ENCODE assay signal across 1 cellular context in genomic region chr4:81405900-81406401, GRCh38.
TF ChIP-seq lines count a peak whose summit lies in the region.

No MANE protein-coding gene starts in this region.

TF ChIP-seq in K562, 482 proteins besides CTCF, POLR2A, EP300 and RAD21 (continued from another document):
- TF ChIP-seq E2F8 (IDR thresholded peaks at IDR 0.05; ENCODE audit: low read depth, partially characterized antibody) (peak; percentile 16), ILF3 (IDR thresholded peaks at IDR 0.05; ENCODE audit: borderline replicate concordance) (0 out of 2 replicates have a peak, but pooled peaks have one; percentile 37), NR1H2 (CRISPR knock-in tag; IDR thresholded peaks at IDR 0.05) (no peak), ZNF655 (CRISPR knock-in tag; IDR thresholded peaks at IDR 0.05) (no peak), ZNF584 (CRISPR knock-in tag; IDR thresholded peaks at IDR 0.05; ENCODE audit: low read depth) (no peak), ZMIZ1 (IDR thresholded peaks at IDR 0.05; ENCODE audit: low read depth in 2 of 2, low read length in 2 of 2) (no peak), SRSF7 (optimal IDR thresholded peaks at IDR 0.05; ENCODE audit: low read depth, low read length) (no peak), SMAD1 (IDR thresholded peaks at IDR 0.05; ENCODE audit: low read depth, low read length, partially characterized antibody) (no peak), ZNF282 (CRISPR knock-in tag; IDR thresholded peaks at IDR 0.05) (no peak), CEBPG (CRISPR knock-in tag; IDR thresholded peaks at IDR 0.05) (peak; percentile 91), CEBPG (tag; conservative IDR thresholded peaks at IDR 0.05 in 1 of 2, IDR thresholded peaks at IDR 0.05 in 1 of 2) (peak; percentile 96 to 100), JUN (IDR thresholded peaks at IDR 0.05; ENCODE audit: borderline replicate concordance, low read depth, low read length) (no peak), JUN (CRISPR knock-in tag; IDR thresholded peaks at IDR 0.05; ENCODE audit: borderline replicate concordance) (no peak), LEF1 (IDR thresholded peaks at IDR 0.05) (no peak), GTF3C2 (IDR thresholded peaks at IDR 0.05; ENCODE audit: borderline replicate concordance, extremely low read depth, insufficient read length) (no peak), PTTG1 (tag; IDR thresholded peaks at IDR 0.05; ENCODE audit: low read depth) (no peak), ZC3H11A (IDR thresholded peaks at IDR 0.05; ENCODE audit: low read depth, low read length) (no peak), CBX8 (IDR thresholded peaks at IDR 0.05; ENCODE audit: borderline replicate concordance, extremely low read depth, low read depth, low read length, poor library complexity, severe bottlenecking) (no peak), ELK1 (CRISPR knock-in tag; IDR thresholded peaks at IDR 0.05) (no peak), PRDM10 (IDR thresholded peaks at IDR 0.05; ENCODE audit: partially characterized antibody) (peak; percentile 47), ARNT (IDR thresholded peaks at IDR 0.05) (peak in 1 of 2 experiments; percentile 63; a peak in 1 of 4 replicates), HDAC3 (IDR thresholded peaks at IDR 0.05; ENCODE audit: borderline replicate concordance, partially characterized antibody) (no peak), GTF2E2 (tag; IDR thresholded peaks at IDR 0.05) (0 out of 2 replicates have a peak, but pooled peaks have one; percentile 20), THAP7 (CRISPR knock-in tag; IDR thresholded peaks at IDR 0.05) (no peak), JUNB (CRISPR knock-in tag; conservative IDR thresholded peaks at IDR 0.05) (no peak), MLLT1 (IDR thresholded peaks at IDR 0.05) (no peak), ELK3 (CRISPR knock-in tag; IDR thresholded peaks at IDR 0.05) (no peak), NFIX (CRISPR knock-in tag; IDR thresholded peaks at IDR 0.05; ENCODE audit: low read depth) (no peak), RBM25 (IDR thresholded peaks at IDR 0.05; ENCODE audit: low read depth, low read length, severe bottlenecking) (no peak), POU5F1 (IDR thresholded peaks at IDR 0.05; ENCODE audit: borderline replicate concordance, low read depth, low read length, partially characterized antibody) (no peak), RNF219 (CRISPR knock-in tag; IDR thresholded peaks at IDR 0.05) (no peak), NFE2 (IDR thresholded peaks at IDR 0.05; ENCODE audit: low read depth) (no peak)
TF ChIP-seq in K562: peak in this region for 13.
